ENCODE assay signal across 10 cellular contexts in the genomic region with DNA sequence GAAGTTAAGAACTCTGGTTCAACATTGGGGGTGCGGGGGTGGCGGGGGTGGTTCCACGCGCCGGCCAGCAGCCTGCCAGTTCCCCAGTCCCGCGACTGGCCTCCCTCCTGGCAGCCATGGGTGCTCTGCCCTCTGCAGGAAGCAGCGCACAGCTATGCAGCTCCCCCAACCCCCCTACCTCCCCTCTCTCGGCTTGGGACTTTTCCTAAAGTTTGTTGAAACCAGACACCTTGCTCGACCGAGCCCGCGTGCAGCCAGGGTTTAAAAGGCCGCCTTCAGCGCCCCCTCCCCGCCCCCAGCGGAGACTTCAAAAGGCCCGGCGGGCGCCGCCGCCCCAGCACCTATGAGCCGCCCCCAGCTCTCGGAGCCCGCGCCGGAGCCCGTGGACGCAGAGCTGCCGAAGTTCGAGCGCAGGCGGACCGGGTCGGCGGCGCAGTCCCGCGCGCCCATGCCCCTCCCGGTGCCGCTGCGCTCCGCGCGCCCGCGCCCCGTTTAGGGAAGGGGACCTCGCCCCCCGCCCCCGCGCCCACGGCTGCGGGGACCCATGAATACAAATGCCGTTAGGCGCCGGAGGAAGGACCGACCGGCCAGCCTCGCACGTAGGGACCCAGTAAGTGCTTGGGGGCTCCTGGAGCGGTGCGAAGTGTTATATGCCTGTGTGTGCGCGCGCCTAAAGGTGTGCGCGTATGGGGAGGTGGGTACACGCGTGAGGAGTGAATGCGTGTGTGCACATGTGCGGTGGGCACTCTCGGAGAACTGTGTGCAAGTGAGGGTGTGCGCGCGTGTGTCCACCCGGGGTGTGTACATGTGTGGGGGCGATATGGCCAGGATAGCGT. TPM values are rescaled to one million over a fixed set of nuclear protein-coding genes. Genes with fewer than 3 reads are reported as not detected.
DNase-seq lines count a peak whose midpoint lies in the region; ATAC-seq and TF ChIP-seq lines count a peak whose summit lies in the region.
"Had no signal": no experiment of that assay in that cellular context is flagged by ENCODE, and none has a peak within 500 bp of the region (broad histone marks: within the 10 kb centered on the region; RNA-seq: fewer than 3 reads in every experiment).

No MANE protein-coding gene starts in this region.

- peak overlapping the region; percentile 12 for H3K4me3 ChIP-seq in fibroblast of mammary gland (ENCODE audit: control insufficient read depth, low read depth, low read length)

- POLR2A ChIA-PET in RWPE1 (lab: Yijun Ruan, JAX; ENCODE audit: low non-redundant PET), result no interaction called here

- peak; percentile 57 for DNase-seq in Daoy (ENCODE audit: low read depth)
- peak; percentile 54 for DNase-seq in RWPE1 (ENCODE audit: low spot score)
- no peak for DNase-seq in fibroblast of mammary gland (ENCODE audit: low read depth)
- DNase-seq in progenitor cell of endocrine pancreas (ENCODE audit: low spot score, unreplicated experiment), result peak; percentile 59
- DNase-seq in activated CD4-positive, CD25-positive, alpha-beta regulatory T cell (lab: John Stamatoyannopoulos, UW), result no peak
- DNase-seq in SIG-M5 treated with dmso at 0.1 percent for 504 hours (lab: John Stamatoyannopoulos, UW; ENCODE audit: unreplicated experiment), result no peak

- ATAC-seq in HG02840 (IDR thresholded peaks at IDR 0.05; ENCODE audit: low FRiP score, unreplicated experiment) (no peak), GM21737 (IDR thresholded peaks at IDR 0.05; ENCODE audit: unreplicated experiment) (no peak)

- H3K27ac ChIP-seq in RWPE1, result no peak overlapping the region
- H3K27ac ChIP-seq: KMS-11 had no signal

- TF ChIP-seq CTCF in RWPE1 (conservative IDR thresholded peaks at IDR 0.05; ENCODE audit: low read depth), result peak; percentile 65
- peak; percentile 20 for TF ChIP-seq CTCF in fibroblast of mammary gland (conservative IDR thresholded peaks at IDR 0.05; ENCODE audit: control insufficient read depth, insufficient read depth, low read depth, low read length)
- peak; percentile 57 for TF ChIP-seq CTCF in progenitor cell of endocrine pancreas (IDR thresholded peaks at IDR 0.05; ENCODE audit: unreplicated experiment)

- CTCF ChIA-PET in RWPE1 (lab: Yijun Ruan, JAX), result interaction anchor here (0.5 to 7.0 kb wide), 8 partner anchors 10 to 917 kb away, joined by 3 to 137 read pairs (median 12); no protein-coding TSS in a partner anchor

- H3K4me1 Mint-ChIP-seq in progenitor cell of endocrine pancreas (ENCODE audit: low read depth), result peaks cover 22% of the 10 kb centered on the region

- peaks cover 1% of the 10 kb centered on the region for H3K36me3 Mint-ChIP-seq in progenitor cell of endocrine pancreas (ENCODE audit: insufficient read depth)

- H3K4me3 Mint-ChIP-seq in progenitor cell of endocrine pancreas (ENCODE audit: low read depth), result peak overlapping the region; percentile 85

- no peak overlapping the region for H3K27ac Mint-ChIP-seq in progenitor cell of endocrine pancreas

- H3K9me3 Mint-ChIP-seq in progenitor cell of endocrine pancreas (ENCODE audit: low read depth), result no peaks in the 10 kb centered on the region

- peaks cover 11% of the 10 kb centered on the region for H3K27me3 Mint-ChIP-seq in progenitor cell of endocrine pancreas

RNA-seq across cellular contexts. Expression of a gene that starts 1.4 kb away (rescaled TPM):
- total RNA-seq in Daoy (2014; rRNA removed; shearing (Covaris generic)), result 6.4 and 7.8 TPM in 2 replicates
- 162 and 178 TPM in 2 replicates for total RNA-seq in progenitor cell of endocrine pancreas

RNA-seq across cellular contexts. Expression of a gene that starts 54.9 kb away (rescaled TPM):
- total RNA-seq in Daoy (2014; rRNA removed; shearing (Covaris generic)), result not detected in 2 replicates
- 166 and 176 TPM in 2 replicates for total RNA-seq in progenitor cell of endocrine pancreas
- total RNA-seq: mononuclear cell had no signal

Comparison
In these comparisons a context has a peak if more than half of its experiments do, and no peak if none do; other contexts are left out.
1. DNase-seq: peak in Daoy (single experiment), RWPE1 (single experiment) and progenitor cell of endocrine pancreas (single experiment); none in fibroblast of mammary gland (single experiment), activated CD4-positive, CD25-positive, alpha-beta regulatory T cell (0 of 4) and SIG-M5 treated with dmso at 0.1 percent for 504 hours (single experiment).
2. RNA of a gene that starts 1.4 kb away (total RNA-seq): 162 to 178 TPM in progenitor cell of endocrine pancreas; 6.4 to 7.8 TPM in Daoy; every median in the first group is over 10 times any median in the second.
3. RNA of a gene that starts 54.9 kb away (total RNA-seq): 166 to 176 TPM in progenitor cell of endocrine pancreas; not detected in Daoy; every median in the first group is over 100 times any median in the second.
4. Peak in every context shown above with its lines, with median percentiles within 50 percentile points of each other: CTCF ChIP-seq.